ENCODE assay signal across 8 cellular contexts in the genomic region with DNA sequence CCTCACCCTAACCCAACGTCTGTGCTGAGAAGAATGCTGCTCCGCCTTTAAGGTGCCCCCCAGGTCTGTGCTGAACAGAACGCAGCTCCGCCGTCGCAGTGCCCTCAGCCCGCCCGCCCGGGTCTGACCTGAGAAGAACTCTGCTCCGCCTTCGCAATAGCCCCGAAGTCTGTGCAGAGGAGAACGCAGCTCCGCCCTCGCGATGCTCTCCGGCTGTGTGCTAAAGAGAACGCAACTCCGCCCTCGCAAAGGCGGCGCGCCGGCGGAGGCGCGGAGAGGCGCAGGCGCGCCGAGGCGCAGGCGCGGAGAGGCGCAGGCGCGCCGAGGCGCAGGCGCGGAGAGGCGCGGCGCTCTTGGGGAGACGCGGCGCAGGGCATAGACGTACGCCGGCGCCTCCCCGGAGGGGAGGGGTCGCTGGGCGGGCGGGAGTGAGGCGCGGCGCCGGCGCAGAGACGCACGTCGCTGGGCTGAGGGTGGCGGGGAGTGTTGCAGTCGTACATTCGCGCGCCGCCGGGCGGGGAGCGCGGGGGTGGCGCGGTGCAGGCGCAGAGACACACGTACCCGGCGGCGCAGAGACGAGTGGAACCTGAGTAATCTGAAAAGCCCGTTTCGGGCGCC. TPM values are rescaled to one million over a fixed set of nuclear protein-coding genes. Genes with fewer than 3 reads are reported as not detected.
DNase-seq lines count a peak whose midpoint lies in the region; ATAC-seq and TF ChIP-seq lines count a peak whose summit lies in the region.
"Not testable (repeated sequence)": the region's sequence is repeated elsewhere in the genome, so short reads cannot be mapped to it uniquely, and the experiment has no call there.

No MANE protein-coding gene starts in this region.

- not testable (repeated sequence) for H3K36me3 ChIP-seq in thoracic aorta

- not testable (repeated sequence) for H3K9me3 Mint-ChIP-seq in immature natural killer cell

- peak overlapping the region; percentile 89 to 97 (median 96) for H3K27ac Mint-ChIP-seq in immature natural killer cell

- peak overlapping the region; percentile 86 to 87 for H3K27ac ChIP-seq in thoracic aorta

- H3K27me3 Mint-ChIP-seq in immature natural killer cell (ENCODE audit: low read depth in 3 of 3) = peaks cover 10 to 11% (median 10%) of the 10 kb centered on the region in 3 donors

- not testable (repeated sequence) for H3K27me3 ChIP-seq in thoracic aorta (replicated peaks; ENCODE audit: insufficient read depth)

- H3K4me3 Mint-ChIP-seq in immature natural killer cell = peak overlapping the region; percentile 84 to 95 (median 91)

- H3K4me3 ChIP-seq in GM12875 (ENCODE audit: low read depth, low read length) (peak overlapping the region; percentile 66), HFF-Myc (replicated peaks; ENCODE audit: low read depth, low read length) (peak overlapping the region; percentile 46), thoracic aorta (peak overlapping the region; percentile 72)

- not testable (repeated sequence) for H3K4me1 Mint-ChIP-seq in immature natural killer cell

- DNase-seq in HFF-Myc (ENCODE audit: extremely low read depth, low read depth) = peak; percentile 51
- peak; percentile 84 for DNase-seq in LoVo (ENCODE audit: low spot score)
- DNase-seq in activated CD8-positive, alpha-beta memory T cell treated with anti-CD3 and anti-CD28 coated beads for 4 hours (ENCODE audit: low read depth in 2 of 2) = peak; percentile 70 to 81
- DNase-seq in dedifferentiated amniotic fluid mesenchymal stem cell (ENCODE audit: extremely low spot score) = peak; percentile 87
- DNase-seq in immature natural killer cell = peak; percentile 87 to 97 (median 91)
- peak; percentile 95 for DNase-seq in retina
- peak; percentile 63 for DNase-seq in thoracic aorta (ENCODE audit: low spot score)

- ATAC-seq in thoracic aorta (ENCODE audit: insufficient number of reproducible peaks, low FRiP score, low read depth) = not testable (repeated sequence)

- not testable (repeated sequence) for H3K9me3 ChIP-seq in thoracic aorta

- not testable (repeated sequence) for H3K4me1 ChIP-seq in thoracic aorta (ENCODE audit: control insufficient read depth in 1 of 2, low read depth in 2 of 2)

- not testable (repeated sequence) for H3K36me3 Mint-ChIP-seq in immature natural killer cell

- TF ChIP-seq CTCF in GM12875 (IDR thresholded peaks at IDR 0.05; ENCODE audit: borderline replicate concordance, insufficient read depth, low read depth, low read length); HFF-Myc (IDR thresholded peaks at IDR 0.05; ENCODE audit: low read depth, low read length, missing control alignments); thoracic aorta (IDR thresholded peaks at IDR 0.05): not testable (repeated sequence)

RNA-seq across cellular contexts. Expression of gene RABL2A, which starts 23.5 kb away (rescaled TPM):
- 10 to 100 TPM in 1 of 3 donors, 1 to 10 TPM in 2; 5.7 to 15.4 (median 9.0) TPM for polyA plus RNA-seq in immature natural killer cell
- 10 to 100 TPM; 13.5 to 21.5 TPM for total RNA-seq in thoracic aorta
